Comparison of ENCODE assay signal across 13 cellular contexts in the genomic region with DNA sequence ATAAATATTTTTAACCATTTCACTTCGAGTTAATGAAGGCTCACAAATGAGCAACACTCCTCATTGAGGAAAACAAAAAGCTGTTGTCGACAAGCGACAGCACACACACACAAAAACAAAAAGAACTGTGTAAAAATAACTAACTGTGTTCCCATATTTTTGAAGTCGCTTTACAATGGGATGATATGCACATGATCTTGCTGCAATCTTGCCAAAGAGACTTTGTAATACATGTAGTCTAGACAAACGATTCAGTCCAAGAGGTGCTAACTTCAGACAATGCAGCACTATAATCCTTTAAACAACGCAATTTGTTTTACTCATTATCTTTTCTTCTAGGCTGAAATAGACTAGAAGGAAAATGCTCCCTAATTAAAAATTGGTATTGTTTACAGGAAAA.
"Had no signal": no experiment of that assay in that cellular context is flagged by ENCODE, and none has a peak within 500 bp of the region (broad histone marks: within the 10 kb centered on the region; RNA-seq: fewer than 3 reads in every experiment).

No MANE protein-coding gene starts in this region.

- DNase-seq: activated gamma-delta T cell; activated T-cell treated with anti-CD3 and anti-CD28 coated beads, Interleukin-2, amount 50 U/mL, for 48 hours; esophagus squamous epithelium; foreskin fibroblast; heart left ventricle; left lung; mesendoderm; stimulated activated CD4-positive, alpha-beta T cell treated with anti-CD3 and anti-CD28 coated beads, Interleukin-4, amount 100 ng/mL, for 1 hour; stimulated activated CD8-positive, alpha-beta memory T cell treated with anti-CD3 and anti-CD28 coated beads, Interleukin-4, amount 100 ng/mL, for 48 hours; stimulated activated naive CD8-positive, alpha-beta T cell treated with anti-CD3 and anti-CD28 coated beads, Interleukin-15, Interleukin-2, amounts not matched to agents 100 U/mL and 50 U/mL, for 24 hours; testis; upper lobe of right lung had no signal

- FAIRE-seq: islet of Langerhans had no signal

- ATAC-seq: heart left ventricle; left lung; stimulated activated naive CD8-positive, alpha-beta T cell treated with anti-CD3 and anti-CD28 coated beads, Interleukin-15, Interleukin-2, amounts not matched to agents 100 U/mL and 50 U/mL, for 24 hours; upper lobe of right lung had no signal

- H3K4me1 ChIP-seq: esophagus squamous epithelium, heart left ventricle, left lung, upper lobe of right lung had no signal

- H3K4me3 ChIP-seq: esophagus squamous epithelium, heart left ventricle, left lung, testis, upper lobe of right lung had no signal

- H3K27ac ChIP-seq: esophagus squamous epithelium, heart left ventricle, left lung, testis, upper lobe of right lung had no signal

- H3K9me3 ChIP-seq: esophagus squamous epithelium, heart left ventricle, left lung, testis, upper lobe of right lung had no signal

- H3K27me3 ChIP-seq: esophagus squamous epithelium, heart left ventricle, left lung, testis, upper lobe of right lung had no signal
